Comparison of ENCODE assay signal across 13 cellular contexts in the genomic region with DNA sequence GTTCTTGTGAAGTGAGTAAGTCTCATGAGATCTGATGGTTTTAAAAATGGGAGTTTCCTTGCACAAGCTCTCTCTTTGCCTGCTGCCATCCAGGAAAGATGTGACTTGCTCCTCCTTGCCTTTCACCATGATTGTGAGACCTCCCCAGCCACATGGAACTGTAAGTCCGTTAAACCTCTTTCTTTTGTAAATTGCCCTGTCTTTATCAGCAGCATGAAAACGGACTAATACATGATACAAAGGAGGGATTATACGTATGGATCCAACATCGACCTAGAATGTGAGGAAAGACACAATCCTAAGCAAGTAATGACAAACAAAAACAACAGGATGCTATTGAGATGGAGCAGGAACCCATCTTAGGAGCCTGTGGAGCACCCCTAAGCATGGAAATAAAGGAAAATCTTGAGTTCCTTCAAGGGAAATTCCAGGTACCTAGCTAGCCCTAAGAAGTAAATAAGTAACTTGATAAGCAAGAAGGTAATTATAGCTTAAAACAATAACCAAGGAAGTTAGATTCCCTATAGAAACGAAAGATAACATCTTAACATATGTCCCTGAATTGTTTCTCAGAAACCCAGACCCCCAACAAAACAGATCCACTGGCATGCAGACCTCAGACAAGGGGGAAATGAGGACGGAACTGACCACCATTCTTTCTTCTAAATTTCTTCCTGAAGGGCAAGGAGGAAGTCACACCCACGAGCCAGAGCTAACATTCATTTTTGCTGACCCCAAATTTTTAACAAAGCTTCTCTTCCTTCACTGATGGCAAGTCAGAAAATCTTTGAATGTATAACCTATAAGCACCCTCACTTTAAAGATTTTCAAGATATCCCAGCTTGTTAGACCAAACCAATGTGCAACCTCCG. TPM values are rescaled to one million over a fixed set of nuclear protein-coding genes. Genes with fewer than 3 reads are reported as not detected.
DNase-seq lines count a peak whose midpoint lies in the region; ATAC-seq and FAIRE-seq lines count a peak whose summit lies in the region.
"Had no signal": no experiment of that assay in that cellular context is flagged by ENCODE, and none has a peak within 500 bp of the region (broad histone marks: within the 10 kb centered on the region; RNA-seq: fewer than 3 reads in every experiment).

No MANE protein-coding gene starts in this region.

- FAIRE-seq in GM18507 (lab: Jason Lieb, UNC): peak; percentile 67
- FAIRE-seq: H54, islet of Langerhans had no signal

- CTCF ChIA-PET in activated CD8-positive, alpha-beta T cell treated with anti-CD3 and anti-CD28 coated beads, Interleukin-2, amount 10 ng/mL, durations not matched to agents 7 days and 5 days (lab: Charles Lee): interaction anchor here (0.8 to 5.2 kb wide), 13 partner anchors 8 to 260 kb away, joined by 3 to 31 read pairs (median 5); a partner anchor contains a TSS

- H3K27ac Mint-ChIP-seq in activated CD8-positive, alpha-beta T cell treated with anti-CD3 and anti-CD28 coated beads, Interleukin-2, amount 10 ng/mL, durations not matched to agents 7 days and 5 days: no peak overlapping the region

- DNase-seq in CD1c-positive myeloid dendritic cell (ENCODE audit: extremely low spot score): peak; percentile 58
- DNase-seq in GM18507 (ENCODE audit: extremely low spot score, insufficient read length, low read depth): no peak
- no peak for DNase-seq in activated CD8-positive, alpha-beta T cell treated with anti-CD3 and anti-CD28 coated beads, Interleukin-2, amount 10 ng/mL, durations not matched to agents 7 days and 5 days
- peak; percentile 30 for DNase-seq in kidney tubule cell (ENCODE audit: low spot score)
- no peak for DNase-seq in SHP77 treated with DMSO at 0.1 percent for 48 hours (lab: John Stamatoyannopoulos, UW)
- DNase-seq in activated CD8-positive, alpha-beta memory T cell treated with anti-CD3 and anti-CD28 coated beads, Interleukin-2, amount 50 U/mL, for 48 hours: no peak
- DNase-seq: mucosa of descending colon; NCI-H2171; stimulated activated CD4-positive, alpha-beta T cell treated with anti-CD3 and anti-CD28 coated beads, Interleukin-4, amount 100 ng/mL, for 1 hour had no signal

- no peak for ATAC-seq in activated CD8-positive, alpha-beta T cell treated with anti-CD3 and anti-CD28 coated beads, Interleukin-2, amount 10 ng/mL, durations not matched to agents 7 days and 5 days
- ATAC-seq in HG03159 (IDR thresholded peaks at IDR 0.05; ENCODE audit: unreplicated experiment) (no peak), GM18858 (IDR thresholded peaks at IDR 0.05; ENCODE audit: unreplicated experiment) (no peak)
- ATAC-seq: mucosa of descending colon had no signal

- peak overlapping the region; percentile 70 for H3K4me3 Mint-ChIP-seq in activated CD8-positive, alpha-beta T cell treated with anti-CD3 and anti-CD28 coated beads, Interleukin-2, amount 10 ng/mL, durations not matched to agents 7 days and 5 days

- peaks cover 31% of the 10 kb centered on the region for H3K4me1 Mint-ChIP-seq in activated CD8-positive, alpha-beta T cell treated with anti-CD3 and anti-CD28 coated beads, Interleukin-2, amount 10 ng/mL, durations not matched to agents 7 days and 5 days (ENCODE audit: low read depth)

- H3K27me3 Mint-ChIP-seq in activated CD8-positive, alpha-beta T cell treated with anti-CD3 and anti-CD28 coated beads, Interleukin-2, amount 10 ng/mL, durations not matched to agents 7 days and 5 days (ENCODE audit: low read depth): peaks cover 48% of the 10 kb centered on the region

- POLR2A ChIA-PET in activated CD8-positive, alpha-beta T cell treated with anti-CD3 and anti-CD28 coated beads, Interleukin-2, amount 10 ng/mL, durations not matched to agents 7 days and 5 days (lab: Charles Lee): no interaction called here

- H3K9me3 Mint-ChIP-seq in activated CD8-positive, alpha-beta T cell treated with anti-CD3 and anti-CD28 coated beads, Interleukin-2, amount 10 ng/mL, durations not matched to agents 7 days and 5 days (ENCODE audit: insufficient read depth): no peaks in the 10 kb centered on the region

- H3K36me3 Mint-ChIP-seq in activated CD8-positive, alpha-beta T cell treated with anti-CD3 and anti-CD28 coated beads, Interleukin-2, amount 10 ng/mL, durations not matched to agents 7 days and 5 days (ENCODE audit: low read depth): no peaks in the 10 kb centered on the region

RNA-seq across cellular contexts. Expression of a gene that starts 1.4 kb away (rescaled TPM):
- total RNA-seq in activated CD8-positive, alpha-beta T cell treated with anti-CD3 and anti-CD28 coated beads, Interleukin-2, amount 10 ng/mL, durations not matched to agents 7 days and 5 days: 1 to 10 TPM; 4.0 to 4.3 TPM

Comparison
In these comparisons a context has a peak if more than half of its experiments do, and no peak if none do; other contexts are left out.
1. DNase-seq: peak in CD1c-positive myeloid dendritic cell (single experiment) and kidney tubule cell (single experiment); none in GM18507 (single experiment), activated CD8-positive, alpha-beta T cell treated with anti-CD3 and anti-CD28 coated beads, Interleukin-2, amount 10 ng/mL, durations not matched to agents 7 days and 5 days (single experiment), SHP77 treated with DMSO at 0.1 percent for 48 hours (single experiment) and activated CD8-positive, alpha-beta memory T cell treated with anti-CD3 and anti-CD28 coated beads, Interleukin-2, amount 50 U/mL, for 48 hours (single experiment).